ENCODE assay signal across 1 cellular context in genomic region chr19:55008781-55009180, GRCh38.
TF ChIP-seq lines count a peak whose summit lies in the region.
"Not testable (repeated sequence)": the region's sequence is repeated elsewhere in the genome, so short reads cannot be mapped to it uniquely, and the experiment has no call there.

No MANE protein-coding gene starts in this region.

TF ChIP-seq in K562, 482 proteins besides CTCF, POLR2A, EP300 and RAD21:
- TF ChIP-seq HDAC1 (IDR thresholded peaks at IDR 0.05) (0 out of 4 replicates have a peak, but pooled peaks of 1 of the 2 experiments have one; percentile 16), CEBPB (tag; IDR thresholded peaks at IDR 0.05) (peak; percentile 91), ETV6 (IDR thresholded peaks at IDR 0.05; ENCODE audit: borderline replicate concordance in 1 of 2, low read depth in 2 of 2, low read length in 1 of 2) (peak in 1 of 2 experiments; percentile 58; a peak in 1 of 4 replicates), CXXC5 (CRISPR knock-in tag; IDR thresholded peaks at IDR 0.05) (peak; percentile 29; the same call in 1 of the 2 replicates), RBFOX2 (IDR thresholded peaks at IDR 0.05; ENCODE audit: low read depth, low read length) (0 out of 2 replicates have a peak, but pooled peaks have one; percentile 18), KLF6 (CRISPR knock-in tag; IDR thresholded peaks at IDR 0.05; ENCODE audit: borderline replicate concordance) (peak; percentile 45; the same call in 1 of the 2 replicates), FOXK2 (conservative IDR thresholded peaks at IDR 0.05 in 1 of 2, IDR thresholded peaks at IDR 0.05 in 1 of 2; ENCODE audit: low read depth in 2 of 2) (peak in 1 of 2 experiments; percentile 39; a peak in 1 of 4 replicates), ZNF12 (CRISPR knock-in tag; IDR thresholded peaks at IDR 0.05) (peak; percentile 82), CEBPG (CRISPR knock-in tag; IDR thresholded peaks at IDR 0.05) (peak; percentile 64; the same call in 1 of the 2 replicates), CEBPG (tag; conservative IDR thresholded peaks at IDR 0.05 in 1 of 2, IDR thresholded peaks at IDR 0.05 in 1 of 2) (peak in 1 of 2 experiments; percentile 28; a peak in 1 of 4 replicates), KLF1 (tag; IDR thresholded peaks at IDR 0.05) (0 out of 2 replicates have a peak, but pooled peaks have one; percentile 36)
- TF ChIP-seq ETV6 (CRISPR knock-in tag; IDR thresholded peaks at IDR 0.05; ENCODE audit: borderline replicate concordance) = not testable (repeated sequence)
